Comparison of ENCODE assay signal across 25 cellular contexts in the genomic region with DNA sequence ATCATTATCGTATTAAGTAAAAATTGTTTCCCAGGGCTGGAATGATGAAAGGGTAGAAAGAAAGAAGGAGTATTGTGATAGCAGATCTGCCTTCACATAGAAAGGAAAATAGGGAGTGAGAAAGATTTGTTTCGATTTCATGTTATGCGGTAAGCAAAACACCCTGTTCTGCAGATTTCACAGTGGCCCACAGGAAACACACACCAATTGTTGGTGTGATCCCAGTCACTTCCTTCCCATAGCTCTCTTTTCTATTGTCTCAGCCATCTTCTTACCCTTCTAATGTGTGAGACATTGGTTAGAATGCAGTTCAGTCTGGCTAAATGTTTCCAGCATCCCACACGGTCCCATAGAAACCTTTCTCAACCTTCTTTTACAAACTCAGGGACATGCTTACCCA.
A peak's percentile ranks its signal among the peaks of the same experiment; 100 is the strongest.
DNase-seq lines count a peak whose midpoint lies in the region; ATAC-seq, FAIRE-seq and TF ChIP-seq lines count a peak whose summit lies in the region.
"Had no signal": no experiment of that assay in that cellular context is flagged by ENCODE, and none has a peak within 500 bp of the region (broad histone marks: within the 10 kb centered on the region; RNA-seq: fewer than 3 reads in every experiment).

No MANE protein-coding gene starts in this region.

- no peak overlapping the region for H3K4me3 ChIP-seq in bronchial epithelial cell (ENCODE audit: low read depth, low read length)
- H3K4me3 ChIP-seq: A549; BLaER1 treated with 17β-estradiol and CSF1 and Interleukin-3, amounts not matched to agents 10 nM and 100 nM; GM12878 had no signal

- no peaks in the 10 kb centered on the region for H3K36me3 ChIP-seq in bronchial epithelial cell (ENCODE audit: control insufficient read depth, insufficient read depth, low read length)
- H3K36me3 ChIP-seq: BE2C; BLaER1 treated with 17β-estradiol and CSF1 and Interleukin-3, amounts not matched to agents 10 nM and 100 nM had no signal

- H3K4me1 Mint-ChIP-seq in glutamatergic neuron (ENCODE audit: low read depth, unreplicated experiment): peaks cover 19% of the 10 kb centered on the region
- H3K4me1 Mint-ChIP-seq: CD14-positive monocyte; CD8-positive, alpha-beta memory T cell; H9 had no signal

- H3K36me3 Mint-ChIP-seq in glutamatergic neuron (ENCODE audit: unreplicated experiment): no peaks in the 10 kb centered on the region
- H3K36me3 Mint-ChIP-seq: CD14-positive monocyte; CD8-positive, alpha-beta memory T cell had no signal

- FAIRE-seq in HTR-8/SVneo (lab: Jason Lieb, UNC): peak; percentile 23
- peak; percentile 13 for FAIRE-seq in bronchial epithelial cell (lab: Jason Lieb, UNC)
- FAIRE-seq: A549, D721Med, GM12878, GM19239 had no signal

- peak overlapping the region; percentile 82 for H3K27ac Mint-ChIP-seq in glutamatergic neuron (ENCODE audit: unreplicated experiment)
- H3K27ac Mint-ChIP-seq: CD14-positive monocyte; CD4-positive, alpha-beta T cell; CD8-positive, alpha-beta memory T cell; H9 had no signal

- no peaks in the 10 kb centered on the region for H3K9me3 Mint-ChIP-seq in glutamatergic neuron (ENCODE audit: unreplicated experiment)
- H3K9me3 Mint-ChIP-seq: CD14-positive monocyte, H9 had no signal

- ATAC-seq in GM21367 (IDR thresholded peaks at IDR 0.05; ENCODE audit: unreplicated experiment): no peak
- ATAC-seq: A549, GM12878, HCT116 had no signal

- H3K27me3 ChIP-seq in bronchial epithelial cell (ENCODE audit: control insufficient read depth, insufficient read depth, low read length): no peaks in the 10 kb centered on the region
- H3K27me3 ChIP-seq: BE2C; BLaER1 treated with 17β-estradiol and CSF1 and Interleukin-3, amounts not matched to agents 10 nM and 100 nM had no signal

- DNase-seq in HTR-8/SVneo (ENCODE audit: insufficient read length, low spot score) (no peak), bronchial epithelial cell (ENCODE audit: low read depth) (no peak), glutamatergic neuron (no peak), posterior vena cava (ENCODE audit: low spot score) (no peak), SHP77 treated with DMSO at 0.1 percent for 48 hours (lab: John Stamatoyannopoulos, UW) (no peak), SW480 (ENCODE audit: low spot score) (no peak)
- DNase-seq: 8988T; ACHN; AML-193; BE2C; CD4-positive, alpha-beta T cell; CD8-positive, alpha-beta memory T cell; DMS 273 treated with DMSO at 0.1 percent for 48 hours; DMS79; EL; GDM1; H9 had no signal

- no peaks in the 10 kb centered on the region for H3K27me3 Mint-ChIP-seq in glutamatergic neuron (ENCODE audit: unreplicated experiment)
- H3K27me3 Mint-ChIP-seq: CD4-positive, alpha-beta T cell; CD8-positive, alpha-beta memory T cell had no signal

- intact Hi-C loops in posterior vena cava (cut with DNase I): no loop called here

- TF ChIP-seq CTCF in bronchial epithelial cell (IDR thresholded peaks at IDR 0.05; ENCODE audit: insufficient read depth, low read length, severe bottlenecking) (no peak), glutamatergic neuron (IDR thresholded peaks at IDR 0.05; ENCODE audit: partially characterized antibody, unreplicated experiment) (no peak)

- no peak overlapping the region for H3K4me3 Mint-ChIP-seq in glutamatergic neuron (ENCODE audit: unreplicated experiment)
- H3K4me3 Mint-ChIP-seq: CD14-positive monocyte; CD4-positive, alpha-beta T cell; CD8-positive, alpha-beta memory T cell; H9 had no signal
